In genomic region chr5:177440990-177441780, GRCh38 we compare ENCODE assay signal across 28 cellular contexts. TPM values are rescaled to one million over a fixed set of nuclear protein-coding genes. Genes with fewer than 3 reads are reported as not detected.
DNase-seq lines count a peak whose midpoint lies in the region; ATAC-seq, FAIRE-seq and TF ChIP-seq lines count a peak whose summit lies in the region.
"Had no signal": no experiment of that assay in that cellular context is flagged by ENCODE, and none has a peak within 500 bp of the region (broad histone marks: within the 10 kb centered on the region; RNA-seq: fewer than 3 reads in every experiment).

No MANE protein-coding gene starts in this region.

- intact Hi-C loops in activated naive CD4-positive, alpha-beta T cell treated with anti-CD3 and anti-CD28 coated beads for 36 hours (cut with micrococcal nuclease) = loop anchor here (1.0 kb wide), 1 partner anchor 12 kb away; no protein-coding TSS in a partner anchor
- intact Hi-C loops in spleen (cut with DNase I; ENCODE audit: low total_unique reads) = no loop called here

- no peak overlapping the region for H3K4me3 ChIP-seq in effector memory CD4-positive, alpha-beta T cell (ENCODE audit: insufficient read depth, low read depth, low read length, poor library complexity, severe bottlenecking)
- no peak overlapping the region for H3K4me3 ChIP-seq in spleen
- H3K4me3 ChIP-seq: heart left ventricle, vagina had no signal

- H3K9me3 Mint-ChIP-seq in activated naive CD4-positive, alpha-beta T cell treated with anti-CD3 and anti-CD28 coated beads for 36 hours = no peaks in the 10 kb centered on the region
- no peaks in the 10 kb centered on the region for H3K9me3 Mint-ChIP-seq in IgD-negative memory B cell
- H3K9me3 Mint-ChIP-seq: memory B cell had no signal

- no peak for DNase-seq in activated naive CD4-positive, alpha-beta T cell treated with anti-CD3 and anti-CD28 coated beads for 36 hours
- DNase-seq in activated naive CD4-positive, alpha-beta T cell (lab: John Stamatoyannopoulos, UW) = no peak
- no peak for DNase-seq in effector memory CD4-positive, alpha-beta T cell
- DNase-seq in spleen (peak; percentile 72), SHP77 (lab: John Stamatoyannopoulos, UW) (no peak), RCC 7860 (ENCODE audit: low spot score) (no peak)
- DNase-seq: ACHN; activated CD4-positive, alpha-beta T cell treated with anti-CD3 and anti-CD28 coated beads for 1 hour; activated CD8-positive, alpha-beta memory T cell treated with anti-CD3 and anti-CD28 coated beads, Interleukin-2, amount 50 U/mL, for 4 hours; activated gamma-delta T cell treated with Interleukin-2 at 50 U/mL for 16 hours; anterior cingulate cortex; C1 segment of cervical spinal cord; caudate nucleus; DMS 273 treated with DMSO at 0.1 percent for 48 hours; heart left ventricle; left colon; NCI-H1092; NCI-H187 treated with DMSO at 0.1 percent for 48 hours; NCI-H2227 treated with DMSO at 0.1 percent for 48 hours had no signal

- TF ChIP-seq POLR2A in spleen (IDR thresholded peaks at IDR 0.05) = no peak

- H3K9me3 ChIP-seq in effector memory CD4-positive, alpha-beta T cell (ENCODE audit: control insufficient read depth, low read length) = no peaks in the 10 kb centered on the region
- no peaks in the 10 kb centered on the region for H3K9me3 ChIP-seq in spleen
- H3K9me3 ChIP-seq: heart left ventricle, vagina had no signal

- 87 to 91% (median 89%) methylated on average over 19 to 26 of the region's 26 CpGs for WGBS in spleen, 5 donors

- H3K27me3 ChIP-seq in effector memory CD4-positive, alpha-beta T cell (replicated peaks; ENCODE audit: control insufficient read depth, insufficient read depth, low read length, poor library complexity, severe bottlenecking) = no peaks in the 10 kb centered on the region
- H3K27me3 ChIP-seq in spleen (replicated peaks in 1 of 7) = no peaks in the 10 kb centered on the region
- H3K27me3 ChIP-seq: heart left ventricle, vagina had no signal

- peaks cover 70% of the 10 kb centered on the region for H3K4me1 ChIP-seq in effector memory CD4-positive, alpha-beta T cell (ENCODE audit: control insufficient read depth, insufficient read depth, low read length, poor library complexity, severe bottlenecking)
- peaks cover 3 to 97% (median 34%) of the 10 kb centered on the region in 6 donors for H3K4me1 ChIP-seq in spleen

- no peaks in the 10 kb centered on the region for H3K27me3 Mint-ChIP-seq in activated naive CD4-positive, alpha-beta T cell treated with anti-CD3 and anti-CD28 coated beads for 36 hours (ENCODE audit: low read depth)
- no peaks in the 10 kb centered on the region for H3K27me3 Mint-ChIP-seq in IgD-negative memory B cell
- H3K27me3 Mint-ChIP-seq: memory B cell had no signal

- H3K27ac ChIP-seq in effector memory CD4-positive, alpha-beta T cell (ENCODE audit: insufficient read depth, low read length, poor library complexity, severe bottlenecking) = peak overlapping the region; percentile 92
- H3K27ac ChIP-seq in spleen = peak overlapping the region in 3 of 8 donors; percentile 26 to 36 (median 28)
- H3K27ac ChIP-seq: epithelial cell of prostate, heart left ventricle, vagina had no signal

- H3K36me3 Mint-ChIP-seq in activated naive CD4-positive, alpha-beta T cell treated with anti-CD3 and anti-CD28 coated beads for 36 hours (ENCODE audit: low read depth) = peaks cover 42% of the 10 kb centered on the region
- H3K36me3 Mint-ChIP-seq in IgD-negative memory B cell = peaks cover 7% of the 10 kb centered on the region

- TF ChIP-seq CTCF in spleen (IDR thresholded peaks at IDR 0.05 in 8 of 11, conservative IDR thresholded peaks at IDR 0.05 in 3 of 11) = no peak

- H3K4me1 Mint-ChIP-seq in activated naive CD4-positive, alpha-beta T cell treated with anti-CD3 and anti-CD28 coated beads for 36 hours (ENCODE audit: low read depth) = peaks cover 68% of the 10 kb centered on the region
- H3K4me1 Mint-ChIP-seq in IgD-negative memory B cell = peaks cover 20 to 28% (median 25%) of the 10 kb centered on the region in 3 donors

- H3K27ac Mint-ChIP-seq in activated naive CD4-positive, alpha-beta T cell treated with anti-CD3 and anti-CD28 coated beads for 36 hours = peak overlapping the region; percentile 90
- peak overlapping the region in 2 of 3 donors; percentile 27 to 58 for H3K27ac Mint-ChIP-seq in IgD-negative memory B cell
- H3K27ac Mint-ChIP-seq: memory B cell had no signal

- FAIRE-seq in RCC 7860 (lab: Jason Lieb, UNC) = no peak
- FAIRE-seq: GM18507 had no signal

- ATAC-seq in GM21825 (IDR thresholded peaks at IDR 0.05; ENCODE audit: unreplicated experiment) = no peak
- ATAC-seq: heart left ventricle, left colon, Right ventricle myocardium inferior had no signal

- peaks cover 63% of the 10 kb centered on the region for H3K36me3 ChIP-seq in effector memory CD4-positive, alpha-beta T cell (ENCODE audit: control insufficient read depth, insufficient read depth, low read length)
- peaks cover 9 to 81% (median 67%) of the 10 kb centered on the region in 6 donors for H3K36me3 ChIP-seq in spleen

- CTCF ChIA-PET in activated naive CD4-positive, alpha-beta T cell treated with anti-CD3 and anti-CD28 coated beads for 36 hours (lab: Charles Lee) = interaction anchor here (1.0 to 7.0 kb wide), 5 partner anchors 14 to 126 kb away, joined by 3 to 53 read pairs (median 11); no protein-coding TSS in a partner anchor

- no peak overlapping the region for H3K4me3 Mint-ChIP-seq in activated naive CD4-positive, alpha-beta T cell treated with anti-CD3 and anti-CD28 coated beads for 36 hours
- H3K4me3 Mint-ChIP-seq in IgD-negative memory B cell = peak overlapping the region in 2 of 4 donors; percentile 32 to 52
- H3K4me3 Mint-ChIP-seq: memory B cell had no signal

RNA-seq across cellular contexts. Expression of gene PRR7, which starts 5.4 kb away (rescaled TPM):
- 1 to 10 TPM; 7.4 to 8.2 TPM for total RNA-seq in activated naive CD4-positive, alpha-beta T cell treated with anti-CD3 and anti-CD28 coated beads for 36 hours
- polyA plus RNA-seq in IgD-negative memory B cell (23.1 TPM), spleen (1 to 10 TPM; 1.7 to 5.7 (median 3.9) TPM)
- total RNA-seq in spleen = 1 to 10 TPM in 6 of 7 donors, not detected in 1; 2.6 to 5.3 (median 4.7) TPM

RNA-seq across cellular contexts. Expression of gene GRK6, which starts 14.7 kb away (rescaled TPM):
- total RNA-seq in activated naive CD4-positive, alpha-beta T cell treated with anti-CD3 and anti-CD28 coated beads for 36 hours = 100 to 1,000 TPM; 117 to 133 TPM
- polyA plus RNA-seq in IgD-negative memory B cell (107 TPM), spleen (10 to 100 TPM; 45.7 to 75.9 (median 55.3) TPM)
- total RNA-seq in spleen = 100 to 1,000 TPM; 114 to 170 (median 149) TPM

RNA-seq across cellular contexts. Expression of gene F12, which starts 31.8 kb away (rescaled TPM):
- total RNA-seq in activated naive CD4-positive, alpha-beta T cell treated with anti-CD3 and anti-CD28 coated beads for 36 hours = 1 to 10 TPM; 3.2 to 5.4 TPM
- polyA plus RNA-seq in IgD-negative memory B cell (0.78 TPM), spleen (1 to 10 TPM; 1.1 to 2.3 (median 1.3) TPM)
- 1 to 10 TPM in 3 of 7 donors, under 1 TPM in 4; 0.60 to 1.7 (median 0.94) TPM for total RNA-seq in spleen
- total RNA-seq: Right ventricle myocardium inferior had no signal

RNA-seq across cellular contexts. Expression of gene DBN1, which starts 32.2 kb away (rescaled TPM):
- total RNA-seq in activated naive CD4-positive, alpha-beta T cell treated with anti-CD3 and anti-CD28 coated beads for 36 hours = 10 to 100 TPM; 20.8 to 22.4 TPM
- polyA plus RNA-seq in IgD-negative memory B cell (0.54 TPM), spleen (10 to 100 TPM in 1 of 3 donors, 1 to 10 TPM in 2; 6.8 to 16.3 (median 7.6) TPM)
- total RNA-seq in spleen = 10 to 100 TPM; 13.0 to 26.5 (median 17.6) TPM

RNA-seq across cellular contexts. Expression of gene PFN3, which starts 40.7 kb away (rescaled TPM):
- total RNA-seq in activated naive CD4-positive, alpha-beta T cell treated with anti-CD3 and anti-CD28 coated beads for 36 hours = not detected
- polyA plus RNA-seq in IgD-negative memory B cell (not detected), spleen (not detected)
- not detected for total RNA-seq in spleen
- total RNA-seq: dermis microvascular lymphatic vessel endothelial cell, heart left ventricle, left colon, Right ventricle myocardium inferior, sciatic nerve, vagina had no signal
- polyA plus RNA-seq: heart left ventricle had no signal
